Comparison of ENCODE assay signal across 41 cellular contexts in genomic region chr19:39607021-39607420, GRCh38. TPM values are rescaled to one million over a fixed set of nuclear protein-coding genes. Genes with fewer than 3 reads are reported as not detected.
"Had no signal": no experiment of that assay in that cellular context is flagged by ENCODE, and none has a peak within 500 bp of the region (broad histone marks: within the 10 kb centered on the region; RNA-seq: fewer than 3 reads in every experiment).

No MANE protein-coding gene starts in this region.

- H3K27me3 Mint-ChIP-seq: activated CD4-positive, alpha-beta T cell treated with anti-CD3 and anti-CD28 coated beads, Interleukin-2, amount 10 ng/mL, durations not matched to agents 24 days and 14 days had no signal

- H3K36me3 ChIP-seq: adrenal gland, brain microvascular endothelial cell, breast epithelium, cardiac muscle cell had no signal

- ATAC-seq: activated CD8-positive, alpha-beta T cell treated with anti-CD3 and anti-CD28 coated beads for 36 hours; activated naive CD4-positive, alpha-beta T cell treated with anti-CD3 and anti-CD28 coated beads, Interleukin-2, amount 50 U/mL, for 72 hours; activated T-cell treated with anti-CD3 and anti-CD28 coated beads, Interleukin-2, amount 50 U/mL, for 4 hours; activated T-cell treated with anti-CD3 and anti-CD28 coated beads, Interleukin-2, amount 50 U/mL, for 72 hours; activated T-helper 17 cell treated with anti-CD3 and anti-CD28 coated beads, Interleukin-2, amount 50 U/mL, for 72 hours; body of pancreas had no signal

- H3K4me3 ChIP-seq: adrenal gland, body of pancreas, breast epithelium, cardiac muscle cell had no signal

- H3K27ac ChIP-seq: adrenal gland, body of pancreas, brain microvascular endothelial cell, breast epithelium, cardiac muscle cell, VCaP had no signal

- H3K27ac Mint-ChIP-seq: activated B cell treated with CpG ODN at 0.5 μM for 24 hours; activated CD4-positive, alpha-beta memory T cell treated with anti-CD3 and anti-CD28 coated beads for 36 hours; activated CD4-positive, alpha-beta T cell treated with anti-CD3 and anti-CD28 coated beads, Interleukin-2, amount 10 ng/mL, durations not matched to agents 24 days and 14 days; activated CD8-positive, alpha-beta T cell treated with anti-CD3 and anti-CD28 coated beads for 36 hours; activated naive CD4-positive, alpha-beta T cell treated with anti-CD3 and anti-CD28 coated beads for 36 hours; activated naive CD4-positive, alpha-beta T cell treated with anti-CD3 and anti-CD28 coated beads, Interleukin-2, amount 50 U/mL, for 72 hours; activated naive CD8-positive, alpha-beta T cell treated with anti-CD3 and anti-CD28 coated beads for 36 hours; activated T-cell treated with anti-CD3 and anti-CD28 coated beads, Interleukin-2, amount 50 U/mL, for 72 hours; activated T-helper 1 cell treated with anti-CD3 and anti-CD28 coated beads, Interleukin-12 subunit alpha, Interleukin-12 subunit beta, Interleukin-2, Interleukin-4 antibody, amounts not matched to agents 30 ng/mL and 10 ng/mL and 1 ng/mL, durations not matched to agents 14 hours and 24 hours and 36 hours; activated T-helper 17 cell treated with anti-CD3 and anti-CD28 coated beads, Interleukin-2, amount 50 U/mL, for 72 hours; T-helper 1 cell treated with Interleukin-12 subunit alpha and Interleukin-12 subunit beta and Interleukin-4 antibody, amounts not matched to agents 30 μg/mL and 1 μg/mL, for 36 hours; T-helper 2 cell treated with Interferon-gamma antibody and Interleukin-4, amounts not matched to agents 5 μg/mL and 100 μg/mL, for 36 hours had no signal

- H3K27me3 ChIP-seq: adrenal gland, body of pancreas, brain microvascular endothelial cell, cardiac muscle cell had no signal

- H3K36me3 Mint-ChIP-seq: activated CD4-positive, alpha-beta memory T cell treated with anti-CD3 and anti-CD28 coated beads for 36 hours; activated naive CD4-positive, alpha-beta T cell treated with anti-CD3 and anti-CD28 coated beads, Interleukin-2, amount 50 U/mL, for 72 hours; activated naive CD8-positive, alpha-beta T cell treated with anti-CD3 and anti-CD28 coated beads for 36 hours had no signal

- H3K9me3 ChIP-seq: adrenal gland, body of pancreas, breast epithelium had no signal

- H3K4me1 ChIP-seq: adrenal gland, body of pancreas, breast epithelium had no signal

- FAIRE-seq: astrocyte, TTC549 had no signal

- DNase-seq: activated B cell treated with CpG ODN at 0.5 μM for 24 hours; activated CD4-positive, alpha-beta memory T cell treated with anti-CD3 and anti-CD28 coated beads for 36 hours; activated CD4-positive, alpha-beta T cell treated with anti-CD3 and anti-CD28 coated beads for 4 hours; activated CD4-positive, alpha-beta T cell treated with anti-CD3 and anti-CD28 coated beads, Interleukin-2, amount 10 ng/mL, durations not matched to agents 24 days and 14 days; activated CD4-positive, alpha-beta T cell treated with anti-CD3 and anti-CD28 coated beads, Interleukin-2, amount 50 U/mL, for 1 hour; activated CD4-positive, alpha-beta T cell treated with anti-CD3 and anti-CD28 coated beads, Interleukin-2, amount 50 U/mL, for 4 hours; activated CD4-positive, CD25-positive, alpha-beta regulatory T cell treated with anti-CD3 and anti-CD28 coated beads, Interleukin-2, amount 50 U/mL, for 72 hours; activated CD8-positive, alpha-beta memory T cell treated with anti-CD3 and anti-CD28 coated beads, Interleukin-2, amount 50 U/mL, for 4 hours; activated CD8-positive, alpha-beta T cell treated with anti-CD3 and anti-CD28 coated beads for 36 hours; activated effector memory CD4-positive, alpha-beta T cell treated with anti-CD3 and anti-CD28 coated beads, Interleukin-2, amount 50 U/mL, for 16 hours; activated gamma-delta T cell treated with Interleukin-2 at 50 U/mL for 16 hours; activated naive CD4-positive, alpha-beta T cell; activated naive CD4-positive, alpha-beta T cell treated with anti-CD3 and anti-CD28 coated beads for 36 hours; activated naive CD4-positive, alpha-beta T cell treated with anti-CD3 and anti-CD28 coated beads, Interleukin-2, amount 50 U/mL, for 16 hours; activated naive CD8-positive, alpha-beta T cell treated with anti-CD3 and anti-CD28 coated beads for 36 hours; activated T-cell treated with anti-CD3 and anti-CD28 coated beads for 4 hours; activated T-cell treated with anti-CD3 and anti-CD28 coated beads, Interleukin-2, amount 50 U/mL, for 1 hour; activated T-cell treated with anti-CD3 and anti-CD28 coated beads, Interleukin-2, amount 50 U/mL, for 4 hours; activated T-cell treated with anti-CD3 and anti-CD28 coated beads, Interleukin-2, amount 50 U/mL, for 72 hours; adrenal gland; amniotic stem cell; aorta; body of pancreas; brain microvascular endothelial cell; caudate nucleus; cerebellar nuclear complex; T-helper 2 cell; T-helper 9 cell had no signal

- H3K9me3 Mint-ChIP-seq: activated CD4-positive, alpha-beta memory T cell treated with anti-CD3 and anti-CD28 coated beads for 36 hours; activated CD8-positive, alpha-beta T cell treated with anti-CD3 and anti-CD28 coated beads for 36 hours; activated naive CD4-positive, alpha-beta T cell treated with anti-CD3 and anti-CD28 coated beads for 36 hours; activated naive CD4-positive, alpha-beta T cell treated with anti-CD3 and anti-CD28 coated beads, Interleukin-2, amount 50 U/mL, for 72 hours; activated naive CD8-positive, alpha-beta T cell treated with anti-CD3 and anti-CD28 coated beads for 36 hours; activated T-cell treated with anti-CD3 and anti-CD28 coated beads, Interleukin-2, amount 50 U/mL, for 4 hours; activated T-cell treated with anti-CD3 and anti-CD28 coated beads, Interleukin-2, amount 50 U/mL, for 72 hours; activated T-helper 1 cell treated with anti-CD3 and anti-CD28 coated beads, Interleukin-12 subunit alpha, Interleukin-12 subunit beta, Interleukin-2, Interleukin-4 antibody, amounts not matched to agents 30 ng/mL and 10 ng/mL and 1 ng/mL, durations not matched to agents 14 hours and 24 hours and 36 hours; activated T-helper 17 cell treated with anti-CD3 and anti-CD28 coated beads, Interleukin-2, amount 50 U/mL, for 72 hours; central memory CD8-positive, alpha-beta T cell; T-helper 1 cell treated with Interleukin-12 subunit alpha and Interleukin-12 subunit beta and Interleukin-4 antibody, amounts not matched to agents 30 μg/mL and 1 μg/mL, for 36 hours; T-helper 2 cell treated with Interferon-gamma antibody and Interleukin-4, amounts not matched to agents 5 μg/mL and 100 μg/mL, for 36 hours had no signal

- H3K4me3 Mint-ChIP-seq: activated B cell treated with CpG ODN at 0.5 μM for 24 hours; activated CD4-positive, alpha-beta memory T cell treated with anti-CD3 and anti-CD28 coated beads for 36 hours; activated CD4-positive, alpha-beta T cell treated with anti-CD3 and anti-CD28 coated beads, Interleukin-2, amount 10 ng/mL, durations not matched to agents 24 days and 14 days; activated CD8-positive, alpha-beta T cell treated with anti-CD3 and anti-CD28 coated beads for 36 hours; activated naive CD4-positive, alpha-beta T cell treated with anti-CD3 and anti-CD28 coated beads for 36 hours; activated naive CD8-positive, alpha-beta T cell treated with anti-CD3 and anti-CD28 coated beads for 36 hours; activated T-cell treated with anti-CD3 and anti-CD28 coated beads, Interleukin-2, amount 50 U/mL, for 4 hours; activated T-cell treated with anti-CD3 and anti-CD28 coated beads, Interleukin-2, amount 50 U/mL, for 72 hours; activated T-helper 1 cell treated with anti-CD3 and anti-CD28 coated beads, Interleukin-12 subunit alpha, Interleukin-12 subunit beta, Interleukin-2, Interleukin-4 antibody, amounts not matched to agents 30 ng/mL and 10 ng/mL and 1 ng/mL, durations not matched to agents 14 hours and 24 hours and 36 hours; activated T-helper 17 cell treated with anti-CD3 and anti-CD28 coated beads, Interleukin-2, amount 50 U/mL, for 72 hours; central memory CD8-positive, alpha-beta T cell; T-helper 1 cell treated with Interleukin-12 subunit alpha and Interleukin-12 subunit beta and Interleukin-4 antibody, amounts not matched to agents 30 μg/mL and 1 μg/mL, for 36 hours; T-helper 2 cell treated with Interferon-gamma antibody and Interleukin-4, amounts not matched to agents 5 μg/mL and 100 μg/mL, for 36 hours had no signal

- H3K4me1 Mint-ChIP-seq: activated B cell treated with CpG ODN at 0.5 μM for 24 hours; activated CD4-positive, alpha-beta T cell treated with anti-CD3 and anti-CD28 coated beads, Interleukin-2, amount 10 ng/mL, durations not matched to agents 24 days and 14 days; activated T-helper 17 cell treated with anti-CD3 and anti-CD28 coated beads, Interleukin-2, amount 50 U/mL, for 72 hours; central memory CD8-positive, alpha-beta T cell had no signal

RNA-seq across cellular contexts. Expression of gene LGALS13, which starts 4.7 kb away (rescaled TPM):
- total RNA-seq: activated B cell treated with CpG ODN at 0.5 μM for 24 hours; activated CD4-positive, alpha-beta memory T cell treated with anti-CD3 and anti-CD28 coated beads for 36 hours; activated CD4-positive, alpha-beta T cell treated with anti-CD3 and anti-CD28 coated beads, Interleukin-2, amount 10 ng/mL, durations not matched to agents 24 days and 14 days; activated CD8-positive, alpha-beta memory T cell treated with anti-CD3 and anti-CD28 coated beads for 36 hours; activated CD8-positive, alpha-beta T cell treated with anti-CD3 and anti-CD28 coated beads for 36 hours; activated naive CD4-positive, alpha-beta T cell treated with anti-CD3 and anti-CD28 coated beads for 36 hours; activated naive CD4-positive, alpha-beta T cell treated with anti-CD3 and anti-CD28 coated beads, Interleukin-2, amount 50 U/mL, for 72 hours; activated naive CD8-positive, alpha-beta T cell treated with anti-CD3 and anti-CD28 coated beads for 36 hours; activated T-cell treated with anti-CD3 and anti-CD28 coated beads, Interleukin-2, amount 50 U/mL, for 4 hours; activated T-cell treated with anti-CD3 and anti-CD28 coated beads, Interleukin-2, amount 50 U/mL, for 72 hours; activated T-helper 1 cell treated with anti-CD3 and anti-CD28 coated beads, Interleukin-12 subunit alpha, Interleukin-12 subunit beta, Interleukin-2, Interleukin-4 antibody, amounts not matched to agents 30 ng/mL and 10 ng/mL and 1 ng/mL, durations not matched to agents 14 hours and 24 hours and 36 hours; activated T-helper 17 cell treated with anti-CD3 and anti-CD28 coated beads, Interleukin-2, amount 50 U/mL, for 72 hours; adrenal gland; aorta; astrocyte; body of pancreas; breast epithelium; cardiac muscle cell; chondrocyte had no signal
- polyA plus RNA-seq: adrenal gland, aorta, cardiac muscle cell had no signal

RNA-seq across cellular contexts. Expression of gene LGALS16, which starts 48.7 kb away (rescaled TPM):
- total RNA-seq: activated B cell treated with CpG ODN at 0.5 μM for 24 hours; activated CD4-positive, alpha-beta memory T cell treated with anti-CD3 and anti-CD28 coated beads for 36 hours; activated CD4-positive, alpha-beta T cell treated with anti-CD3 and anti-CD28 coated beads, Interleukin-2, amount 10 ng/mL, durations not matched to agents 24 days and 14 days; activated CD8-positive, alpha-beta memory T cell treated with anti-CD3 and anti-CD28 coated beads for 36 hours; activated CD8-positive, alpha-beta T cell treated with anti-CD3 and anti-CD28 coated beads for 36 hours; activated naive CD4-positive, alpha-beta T cell treated with anti-CD3 and anti-CD28 coated beads for 36 hours; activated naive CD4-positive, alpha-beta T cell treated with anti-CD3 and anti-CD28 coated beads, Interleukin-2, amount 50 U/mL, for 72 hours; activated naive CD8-positive, alpha-beta T cell treated with anti-CD3 and anti-CD28 coated beads for 36 hours; activated T-cell treated with anti-CD3 and anti-CD28 coated beads, Interleukin-2, amount 50 U/mL, for 4 hours; activated T-cell treated with anti-CD3 and anti-CD28 coated beads, Interleukin-2, amount 50 U/mL, for 72 hours; activated T-helper 1 cell treated with anti-CD3 and anti-CD28 coated beads, Interleukin-12 subunit alpha, Interleukin-12 subunit beta, Interleukin-2, Interleukin-4 antibody, amounts not matched to agents 30 ng/mL and 10 ng/mL and 1 ng/mL, durations not matched to agents 14 hours and 24 hours and 36 hours; activated T-helper 17 cell treated with anti-CD3 and anti-CD28 coated beads, Interleukin-2, amount 50 U/mL, for 72 hours; adrenal gland; aorta; astrocyte; body of pancreas; breast epithelium; cardiac muscle cell; chondrocyte had no signal
- polyA plus RNA-seq: adrenal gland, aorta, cardiac muscle cell had no signal
